10 cellular contexts compared by ENCODE assay signal in the genomic region with DNA sequence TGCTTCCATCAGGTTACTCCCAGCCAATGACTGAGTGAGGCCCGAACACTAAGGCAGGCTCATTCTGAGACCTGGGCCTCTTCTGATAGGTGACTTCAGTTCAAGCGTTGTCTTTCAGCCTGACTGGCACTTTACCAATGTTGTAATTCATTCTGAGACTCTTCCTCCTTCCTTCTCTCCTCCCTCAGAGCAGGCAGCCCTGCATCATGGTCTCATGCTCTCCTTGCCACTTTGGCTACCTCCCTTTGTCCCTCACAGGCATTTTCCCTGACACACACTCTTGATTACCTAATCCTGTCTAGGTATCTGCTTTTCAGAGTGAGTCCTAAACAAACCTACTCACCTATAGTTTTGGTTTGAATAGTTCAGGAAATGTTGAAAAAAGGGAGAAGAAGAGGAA. TPM values are rescaled to one million over a fixed set of nuclear protein-coding genes. Genes with fewer than 3 reads are reported as not detected.
"Had no signal": no experiment of that assay in that cellular context is flagged by ENCODE, and none has a peak within 500 bp of the region (broad histone marks: within the 10 kb centered on the region; RNA-seq: fewer than 3 reads in every experiment).

No MANE protein-coding gene starts in this region.

- H3K27ac Mint-ChIP-seq: HFFc6 had no signal

- ATAC-seq: HCT116, K562 had no signal

- H3K4me3 Mint-ChIP-seq: HFFc6 had no signal

- H3K27ac ChIP-seq: GM23248 had no signal

- H3K4me3 ChIP-seq: GM23248, HAP-1, K562 had no signal

- DNase-seq: GM23248, GOT3, H7, HFFc6, IMR-90 had no signal

- H3K9me3 ChIP-seq: HAP-1 had no signal

- H3K9ac ChIP-seq: GM23248 had no signal

- H3K36me3 ChIP-seq: HAP-1 had no signal

- H3K9me3 Mint-ChIP-seq: HFFc6 had no signal

- H3K4me1 ChIP-seq: HAP-1 had no signal

RNA-seq across cellular contexts. Expression of a gene that starts 12.6 kb away (rescaled TPM):
- total RNA-seq: GM23248, H4, H7, HFFc6, HT-29, IMR-90, K562 had no signal
- polyA plus RNA-seq: GM23248, IMR-90, K562 had no signal

RNA-seq across cellular contexts. Expression of a gene that starts 21.9 kb away (rescaled TPM):
- total RNA-seq: GM23248, H4, H7, HFFc6, HT-29, IMR-90, K562 had no signal
- polyA plus RNA-seq: GM23248, IMR-90, K562 had no signal

RNA-seq across cellular contexts. Expression of a gene that starts 36.0 kb away (rescaled TPM):
- total RNA-seq: H4, HT-29, K562 had no signal
- polyA plus RNA-seq: K562 had no signal

RNA-seq across cellular contexts. Expression of a gene that starts 37.8 kb away (rescaled TPM):
- total RNA-seq: H4, H7, HFFc6, IMR-90, K562 had no signal
- polyA plus RNA-seq: GM23248, IMR-90, K562 had no signal
